9 cellular contexts compared by ENCODE assay signal in the genomic region with DNA sequence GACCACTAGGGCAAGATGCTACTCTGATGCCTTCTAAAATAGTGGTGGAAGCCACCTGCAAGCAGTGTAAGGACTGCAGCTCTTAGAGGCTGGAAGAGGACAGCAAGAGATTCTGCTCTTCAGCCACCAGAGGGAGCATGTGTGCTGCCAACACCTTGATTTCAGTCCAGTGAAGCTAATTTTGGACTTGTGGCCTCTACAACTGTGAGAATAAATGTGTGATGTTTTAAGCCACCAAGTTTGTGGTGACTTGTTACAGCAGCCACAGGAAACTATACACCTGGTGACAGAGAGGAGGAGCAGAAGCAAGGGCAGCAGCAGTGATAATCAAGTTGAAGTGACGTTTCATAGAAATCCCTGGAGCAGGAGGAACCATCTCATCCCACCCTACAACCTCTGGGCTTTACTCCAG. TPM values are rescaled to one million over a fixed set of nuclear protein-coding genes. Genes with fewer than 3 reads are reported as not detected.
A peak's percentile ranks its signal among the peaks of the same experiment; 100 is the strongest.
DNase-seq lines count a peak whose midpoint lies in the region; ATAC-seq and TF ChIP-seq lines count a peak whose summit lies in the region.
"Had no signal": no experiment of that assay in that cellular context is flagged by ENCODE, and none has a peak within 500 bp of the region (broad histone marks: within the 10 kb centered on the region; RNA-seq: fewer than 3 reads in every experiment).

No MANE protein-coding gene starts in this region.

- H3K9me3 ChIP-seq in CD4-positive, alpha-beta T cell (ENCODE audit: control insufficient read depth, low read length), result no peaks in the 10 kb centered on the region

- no peaks in the 10 kb centered on the region for H3K27me3 ChIP-seq in CD4-positive, alpha-beta T cell (ENCODE audit: control insufficient read depth, insufficient read depth, low read length)

- CTCF ChIA-PET in CD4-positive, alpha-beta T cell (lab: Charles Lee), result interaction anchor here (0.6 to 1.6 kb wide), 6 partner anchors 12 to 126 kb away, joined by 3 to 8 read pairs (median 4); no protein-coding TSS in a partner anchor

- no peaks in the 10 kb centered on the region for H3K4me1 Mint-ChIP-seq in CD4-positive, alpha-beta T cell (ENCODE audit: low read depth)
- no peaks in the 10 kb centered on the region for H3K4me1 Mint-ChIP-seq in memory B cell

- H3K9me3 Mint-ChIP-seq in CD4-positive, alpha-beta T cell, result no peaks in the 10 kb centered on the region
- peaks cover 5% of the 10 kb centered on the region for H3K9me3 Mint-ChIP-seq in memory B cell

- H3K27ac ChIP-seq in CD4-positive, alpha-beta T cell (ENCODE audit: low read depth, low read length), result no peak overlapping the region

- no peaks in the 10 kb centered on the region for H3K36me3 Mint-ChIP-seq in CD4-positive, alpha-beta T cell (ENCODE audit: low read depth)
- no peaks in the 10 kb centered on the region for H3K36me3 Mint-ChIP-seq in memory B cell

- DNase-seq in CD4-positive, alpha-beta T cell, result peak in 9 of 10 experiments; percentile 11 to 34 (median 15)
- DNase-seq in NCI-H2196 treated with DMSO at 0.1 percent for 48 hours (lab: John Stamatoyannopoulos, UW; ENCODE audit: unreplicated experiment) (peak; percentile 67), memory B cell (ENCODE audit: low spot score in 2 of 2) (peak; percentile 32 to 34)
- DNase-seq in activated CD4-positive, alpha-beta T cell treated with anti-CD3 and anti-CD28 coated beads for 48 hours, result peak; percentile 51
- peak; percentile 17 for DNase-seq in effector CD4-positive, alpha-beta T cell
- DNase-seq in stimulated activated CD8-positive, alpha-beta memory T cell treated with anti-CD3 and anti-CD28 coated beads, Interleukin-7, amount 100 ng/mL, for 48 hours (ENCODE audit: extremely low read depth in 1 of 2, low read depth in 1 of 2), result peak; percentile 14 to 15

- no peak overlapping the region for H3K4me3 Mint-ChIP-seq in CD4-positive, alpha-beta T cell
- H3K4me3 Mint-ChIP-seq in memory B cell, result no peak overlapping the region

- H3K27ac Mint-ChIP-seq in CD4-positive, alpha-beta T cell, result no peak overlapping the region
- no peak overlapping the region for H3K27ac Mint-ChIP-seq in memory B cell

- H3K27me3 Mint-ChIP-seq in CD4-positive, alpha-beta T cell, result peaks cover 4% of the 10 kb centered on the region
- peaks cover 8% of the 10 kb centered on the region for H3K27me3 Mint-ChIP-seq in memory B cell

- intact Hi-C loops in CD4-positive, alpha-beta T cell (cut with DNase I, micrococcal nuclease), result loop anchor here (1.0 to 5.0 kb wide), 9 partner anchors 74 to 382 kb away; no protein-coding TSS in a partner anchor

- ATAC-seq in CD4-positive, alpha-beta T cell (ENCODE audit: poor library complexity), result peak; percentile 64
- ATAC-seq in GM19025 (IDR thresholded peaks at IDR 0.05; ENCODE audit: low read depth, unreplicated experiment) (peak; percentile 88), HG03108 (IDR thresholded peaks at IDR 0.05; ENCODE audit: unreplicated experiment) (peak; percentile 92), memory B cell (ENCODE audit: low read depth) (peak; percentile 84)

- peak; percentile 76 for TF ChIP-seq CTCF in CD4-positive, alpha-beta T cell (IDR thresholded peaks at IDR 0.05)

- POLR2A ChIA-PET in CD4-positive, alpha-beta T cell (lab: Charles Lee), result no interaction called here

RNA-seq across cellular contexts. Expression of gene FGFBP1, which starts 55.9 kb away (rescaled TPM):
- not detected for total RNA-seq in CD4-positive, alpha-beta T cell
- total RNA-seq: T-helper 2 cell treated with Interferon-gamma antibody and Interleukin-4, amounts not matched to agents 100 ng/mL and 5 ng/mL, for 36 hours had no signal

Comparison
In these comparisons a context has a peak if more than half of its experiments do, and no peak if none do; other contexts are left out.
1. DNase-seq: peak in every context shown above with its lines; median percentile 67 in NCI-H2196 treated with DMSO at 0.1 percent for 48 hours; 51 in activated CD4-positive, alpha-beta T cell treated with anti-CD3 and anti-CD28 coated beads for 48 hours; 33 in memory B cell; 17 in effector CD4-positive, alpha-beta T cell; 15 in CD4-positive, alpha-beta T cell; 14 in stimulated activated CD8-positive, alpha-beta memory T cell treated with anti-CD3 and anti-CD28 coated beads, Interleukin-7, amount 100 ng/mL, for 48 hours.